In genomic region chr9:2777454-2777853, GRCh38 we compare ENCODE assay signal across 39 cellular contexts.
"Had no signal": no experiment of that assay in that cellular context is flagged by ENCODE, and none has a peak within 500 bp of the region (broad histone marks: within the 10 kb centered on the region; RNA-seq: fewer than 3 reads in every experiment).

No MANE protein-coding gene starts in this region.

- H3K27ac Mint-ChIP-seq: activated naive CD4-positive, alpha-beta T cell treated with anti-CD3 and anti-CD28 coated beads for 36 hours; activated naive CD4-positive, alpha-beta T cell treated with anti-CD3 and anti-CD28 coated beads, Interleukin-2, amount 10 ng/mL, durations not matched to agents 7 days and 5 days; activated naive CD4-positive, alpha-beta T cell treated with anti-CD3 and anti-CD28 coated beads, Interleukin-2, amount 50 U/mL, for 24 hours; activated naive CD4-positive, alpha-beta T cell treated with anti-CD3 and anti-CD28 coated beads, Interleukin-2, amount 50 U/mL, for 72 hours; activated naive CD8-positive, alpha-beta T cell; activated naive CD8-positive, alpha-beta T cell treated with anti-CD3 and anti-CD28 coated beads for 36 hours; activated naive CD8-positive, alpha-beta T cell treated with anti-CD3 and anti-CD28 coated beads, Interleukin-2, amount 10 ng/mL, durations not matched to agents 7 days and 5 days; activated naive CD8-positive, alpha-beta T cell treated with anti-CD3 and anti-CD28 coated beads, Interleukin-2, amount 50 U/mL, for 24 hours; activated T-cell treated with anti-CD3 and anti-CD28 coated beads, Interleukin-2, amount 50 U/mL, for 24 hours; activated T-cell treated with anti-CD3 and anti-CD28 coated beads, Interleukin-2, amount 50 U/mL, for 72 hours; activated T-helper 1 cell treated with anti-CD3 and anti-CD28 coated beads, Interleukin-12 subunit alpha, Interleukin-12 subunit beta, Interleukin-2, Interleukin-4 antibody, amounts not matched to agents 30 ng/mL and 10 ng/mL and 1 ng/mL, durations not matched to agents 14 hours and 24 hours and 36 hours; activated T-helper 17 cell treated with anti-CD3 and anti-CD28 coated beads, Interleukin-2, amount 50 U/mL, for 72 hours; activated T-helper 2 cell treated with anti-CD3 and anti-CD28 coated beads, Interferon-gamma antibody, Interleukin-2, Interleukin-4, amounts not matched to agents 10 μg/mL and 5 μg/mL and 100 μg/mL, durations not matched to agents 14 hours and 24 hours and 36 hours; brain had no signal

- H3K4me1 ChIP-seq: adrenal gland, ascending aorta, body of pancreas, breast epithelium had no signal

- ATAC-seq: activated naive CD4-positive, alpha-beta T cell treated with anti-CD3 and anti-CD28 coated beads, Interleukin-2, amount 50 U/mL, for 72 hours; activated naive CD8-positive, alpha-beta T cell treated with anti-CD3 and anti-CD28 coated beads, Interleukin-2, amount 50 U/mL, for 24 hours; activated T-cell treated with anti-CD3 and anti-CD28 coated beads, Interleukin-2, amount 50 U/mL, for 4 hours; activated T-cell treated with anti-CD3 and anti-CD28 coated beads, Interleukin-2, amount 50 U/mL, for 72 hours; activated T-helper 17 cell treated with anti-CD3 and anti-CD28 coated beads, Interleukin-2, amount 50 U/mL, for 72 hours; body of pancreas had no signal

- H3K4me3 Mint-ChIP-seq: activated naive CD4-positive, alpha-beta T cell treated with anti-CD3 and anti-CD28 coated beads for 36 hours; activated naive CD4-positive, alpha-beta T cell treated with anti-CD3 and anti-CD28 coated beads, Interleukin-2, amount 10 ng/mL, durations not matched to agents 7 days and 5 days; activated naive CD4-positive, alpha-beta T cell treated with anti-CD3 and anti-CD28 coated beads, Interleukin-2, amount 50 U/mL, for 24 hours; activated naive CD8-positive, alpha-beta T cell; activated naive CD8-positive, alpha-beta T cell treated with anti-CD3 and anti-CD28 coated beads for 36 hours; activated naive CD8-positive, alpha-beta T cell treated with anti-CD3 and anti-CD28 coated beads, Interleukin-2, amount 10 ng/mL, durations not matched to agents 7 days and 5 days; activated naive CD8-positive, alpha-beta T cell treated with anti-CD3 and anti-CD28 coated beads, Interleukin-2, amount 50 U/mL, for 24 hours; activated T-cell treated with anti-CD3 and anti-CD28 coated beads, Interleukin-2, amount 50 U/mL, for 24 hours; activated T-cell treated with anti-CD3 and anti-CD28 coated beads, Interleukin-2, amount 50 U/mL, for 4 hours; activated T-cell treated with anti-CD3 and anti-CD28 coated beads, Interleukin-2, amount 50 U/mL, for 72 hours; activated T-helper 1 cell treated with anti-CD3 and anti-CD28 coated beads, Interleukin-12 subunit alpha, Interleukin-12 subunit beta, Interleukin-2, Interleukin-4 antibody, amounts not matched to agents 30 ng/mL and 10 ng/mL and 1 ng/mL, durations not matched to agents 14 hours and 24 hours and 36 hours; activated T-helper 17 cell treated with anti-CD3 and anti-CD28 coated beads, Interleukin-2, amount 50 U/mL, for 72 hours; brain; central memory CD8-positive, alpha-beta T cell had no signal

- H3K27me3 ChIP-seq: adrenal gland, ascending aorta, body of pancreas, brain microvascular endothelial cell, breast epithelium, cardiac muscle cell had no signal

- H3K27me3 Mint-ChIP-seq: activated naive CD4-positive, alpha-beta T cell treated with anti-CD3 and anti-CD28 coated beads, Interleukin-2, amount 10 ng/mL, durations not matched to agents 7 days and 5 days; activated naive CD4-positive, alpha-beta T cell treated with anti-CD3 and anti-CD28 coated beads, Interleukin-2, amount 50 U/mL, for 24 hours; activated naive CD8-positive, alpha-beta T cell; activated naive CD8-positive, alpha-beta T cell treated with anti-CD3 and anti-CD28 coated beads for 36 hours; activated naive CD8-positive, alpha-beta T cell treated with anti-CD3 and anti-CD28 coated beads, Interleukin-2, amount 10 ng/mL, durations not matched to agents 7 days and 5 days; activated naive CD8-positive, alpha-beta T cell treated with anti-CD3 and anti-CD28 coated beads, Interleukin-2, amount 50 U/mL, for 24 hours; activated T-cell treated with anti-CD3 and anti-CD28 coated beads, Interleukin-2, amount 50 U/mL, for 24 hours; activated T-helper 17 cell treated with anti-CD3 and anti-CD28 coated beads, Interleukin-2, amount 50 U/mL, for 72 hours; brain; central memory CD8-positive, alpha-beta T cell had no signal

- DNase-seq: activated effector memory CD4-positive, alpha-beta T cell treated with anti-CD3 and anti-CD28 coated beads, Interleukin-2, amount 50 U/mL, for 16 hours; activated effector memory CD4-positive, alpha-beta T cell treated with Interleukin-2 at 50 U/mL for 16 hours; activated gamma-delta T cell; activated gamma-delta T cell treated with Interleukin-2 at 50 U/mL for 16 hours; activated naive CD4-positive, alpha-beta T cell; activated naive CD4-positive, alpha-beta T cell treated with anti-CD3 and anti-CD28 coated beads for 36 hours; activated naive CD4-positive, alpha-beta T cell treated with anti-CD3 and anti-CD28 coated beads, Interleukin-2, amount 10 ng/mL, durations not matched to agents 7 days and 5 days; activated naive CD4-positive, alpha-beta T cell treated with anti-CD3 and anti-CD28 coated beads, Interleukin-2, amount 50 U/mL, for 16 hours; activated naive CD4-positive, alpha-beta T cell treated with Interleukin-2 at 50 U/mL for 16 hours; activated naive CD8-positive, alpha-beta T cell treated with anti-CD3 and anti-CD28 coated beads for 36 hours; activated naive CD8-positive, alpha-beta T cell treated with anti-CD3 and anti-CD28 coated beads, Interleukin-2, amount 10 ng/mL, durations not matched to agents 7 days and 5 days; activated naive CD8-positive, alpha-beta T cell treated with anti-CD3 and anti-CD28 coated beads, Interleukin-2, amount 50 U/mL, for 24 hours; activated T-cell treated with anti-CD3 and anti-CD28 coated beads for 4 hours; activated T-cell treated with anti-CD3 and anti-CD28 coated beads, Interleukin-2, amount 50 U/mL, for 1 hour; activated T-cell treated with anti-CD3 and anti-CD28 coated beads, Interleukin-2, amount 50 U/mL, for 24 hours; activated T-cell treated with anti-CD3 and anti-CD28 coated beads, Interleukin-2, amount 50 U/mL, for 4 hours; activated T-cell treated with anti-CD3 and anti-CD28 coated beads, Interleukin-2, amount 50 U/mL, for 48 hours; activated T-cell treated with anti-CD3 and anti-CD28 coated beads, Interleukin-2, amount 50 U/mL, for 72 hours; adrenal gland; amniotic stem cell; amygdala; anterior cingulate cortex; aorta; body of pancreas; brain microvascular endothelial cell; caudate nucleus; central memory CD4-positive, alpha-beta T cell; cerebellar nuclear complex had no signal

- H3K9me3 ChIP-seq: body of pancreas had no signal

- H3K4me1 Mint-ChIP-seq: activated naive CD4-positive, alpha-beta T cell treated with anti-CD3 and anti-CD28 coated beads, Interleukin-2, amount 10 ng/mL, durations not matched to agents 7 days and 5 days; activated naive CD4-positive, alpha-beta T cell treated with anti-CD3 and anti-CD28 coated beads, Interleukin-2, amount 50 U/mL, for 24 hours; activated naive CD8-positive, alpha-beta T cell treated with anti-CD3 and anti-CD28 coated beads for 36 hours; activated naive CD8-positive, alpha-beta T cell treated with anti-CD3 and anti-CD28 coated beads, Interleukin-2, amount 10 ng/mL, durations not matched to agents 7 days and 5 days; activated naive CD8-positive, alpha-beta T cell treated with anti-CD3 and anti-CD28 coated beads, Interleukin-2, amount 50 U/mL, for 24 hours; activated T-helper 17 cell treated with anti-CD3 and anti-CD28 coated beads, Interleukin-2, amount 50 U/mL, for 72 hours; brain; central memory CD8-positive, alpha-beta T cell had no signal

- H3K27ac ChIP-seq: adrenal gland, ascending aorta, body of pancreas, brain microvascular endothelial cell, breast epithelium, cardiac muscle cell had no signal

- H3K4me3 ChIP-seq: adrenal gland, ascending aorta, body of pancreas, breast epithelium, cardiac muscle cell had no signal
